ENCODE assay signal across 8 cellular contexts in genomic region chr11:86138958-86139357, GRCh38.
DNase-seq lines count a peak whose midpoint lies in the region; ATAC-seq and TF ChIP-seq lines count a peak whose summit lies in the region.

No MANE protein-coding gene starts in this region.

- H3K27me3 ChIP-seq in left ventricle myocardium inferior (ENCODE audit: low read depth) (no peaks in the 10 kb centered on the region), testis (no peaks in the 10 kb centered on the region)
- no peaks in the 10 kb centered on the region for H3K27me3 ChIP-seq in naive thymus-derived CD4-positive, alpha-beta T cell (ENCODE audit: control insufficient read depth in 2 of 2, insufficient read depth in 2 of 2, low read length in 2 of 2)

- WGBS in testis, 2 donors, result 85 to 86% methylated on average over 4 of the region's 4 CpGs

- CTCF ChIA-PET in naive thymus-derived CD4-positive, alpha-beta T cell (lab: Charles Lee), result no interaction called here

- no peak overlapping the region for H3K4me3 ChIP-seq in left ventricle myocardium inferior
- peak overlapping the region; percentile 5 for H3K4me3 ChIP-seq in naive thymus-derived CD4-positive, alpha-beta T cell (ENCODE audit: low read length)
- H3K4me3 ChIP-seq in testis, result no peak overlapping the region

- no peak for TF ChIP-seq CTCF in left ventricle myocardium inferior (IDR thresholded peaks at IDR 0.05; ENCODE audit: borderline replicate concordance)
- no peak for TF ChIP-seq CTCF in testis (IDR thresholded peaks at IDR 0.05)

- DNase-seq in left ventricle myocardium superior (no peak), left ventricle myocardium inferior (no peak), SKM-1 treated with dmso at 0.1 percent for 144 hours (lab: John Stamatoyannopoulos, UW; ENCODE audit: unreplicated experiment) (peak; percentile 95), testis (no peak), NCI-H2227 (lab: John Stamatoyannopoulos, UW; ENCODE audit: unreplicated experiment) (no peak), NCI-H510A (lab: John Stamatoyannopoulos, UW) (no peak)
- peak in 1 of 9 donors; percentile 4 for DNase-seq in naive thymus-derived CD4-positive, alpha-beta T cell

- H3K4me1 ChIP-seq in left ventricle myocardium inferior, result peaks cover 12% of the 10 kb centered on the region
- peaks cover 4 to 30% of the 10 kb centered on the region in 2 donors for H3K4me1 ChIP-seq in naive thymus-derived CD4-positive, alpha-beta T cell (ENCODE audit: control insufficient read depth in 2 of 2, insufficient read depth in 2 of 2, low read length in 2 of 2)
- H3K4me1 ChIP-seq in testis, result peaks cover 6% of the 10 kb centered on the region

- peak; percentile 43 for ATAC-seq in left ventricle myocardium superior
- peak; percentile 65 for ATAC-seq in HG03025 (IDR thresholded peaks at IDR 0.05; ENCODE audit: low FRiP score, unreplicated experiment)
- ATAC-seq in naive thymus-derived CD4-positive, alpha-beta T cell, result peak; percentile 65

- TF ChIP-seq POLR2A in testis (IDR thresholded peaks at IDR 0.05), result no peak

- H3K9me3 ChIP-seq in left ventricle myocardium inferior (replicated peaks) (no peaks in the 10 kb centered on the region), testis (no peaks in the 10 kb centered on the region)
- H3K9me3 ChIP-seq in naive thymus-derived CD4-positive, alpha-beta T cell (ENCODE audit: control insufficient read depth in 2 of 3, low read length in 3 of 3), result no peaks in the 10 kb centered on the region

- H3K27me3 Mint-ChIP-seq in naive thymus-derived CD4-positive, alpha-beta T cell, result no peaks in the 10 kb centered on the region

- peak overlapping the region in 9 of 10 donors; percentile 37 to 76 (median 45) for H3K4me3 Mint-ChIP-seq in naive thymus-derived CD4-positive, alpha-beta T cell

- POLR2A ChIA-PET in naive thymus-derived CD4-positive, alpha-beta T cell (lab: Charles Lee), result no interaction called here

- H3K36me3 Mint-ChIP-seq in naive thymus-derived CD4-positive, alpha-beta T cell, result peaks cover 0 to 13% (median 0%) of the 10 kb centered on the region in 5 donors

- H3K27ac Mint-ChIP-seq in naive thymus-derived CD4-positive, alpha-beta T cell, result peak overlapping the region; percentile 7 to 87 (median 76)

- H3K36me3 ChIP-seq in left ventricle myocardium inferior, result no peaks in the 10 kb centered on the region
- no peaks in the 10 kb centered on the region for H3K36me3 ChIP-seq in naive thymus-derived CD4-positive, alpha-beta T cell (ENCODE audit: control insufficient read depth in 2 of 3, insufficient read depth in 3 of 3, low read length in 3 of 3)
- H3K36me3 ChIP-seq in testis (ENCODE audit: low read depth, missing control alignments), result no peaks in the 10 kb centered on the region

- H3K4me1 Mint-ChIP-seq in naive thymus-derived CD4-positive, alpha-beta T cell, result peaks cover 11 to 66% (median 16%) of the 10 kb centered on the region in 7 donors

- intact Hi-C loops in left ventricle myocardium superior (cut with micrococcal nuclease) (no loop called here), left ventricle myocardium inferior (cut with micrococcal nuclease) (no loop called here), testis (cut with DNase I; ENCODE audit: low total_unique reads) (no loop called here)
- intact Hi-C loops in naive thymus-derived CD4-positive, alpha-beta T cell (cut with micrococcal nuclease), result loop anchor here in 1 of 2 donors (5.0 kb wide), 1 partner anchor 97 kb away; no protein-coding TSS in a partner anchor

- H3K27ac ChIP-seq in left ventricle myocardium inferior (replicated peaks), result no peak overlapping the region
- no peak overlapping the region for H3K27ac ChIP-seq in naive thymus-derived CD4-positive, alpha-beta T cell (ENCODE audit: low read depth, low read length)
- no peak overlapping the region for H3K27ac ChIP-seq in testis

- peaks cover 0 to 5% (median 0%) of the 10 kb centered on the region in 11 donors for H3K9me3 Mint-ChIP-seq in naive thymus-derived CD4-positive, alpha-beta T cell
